ENCODE assay signal across 8 cellular contexts in the genomic region with DNA sequence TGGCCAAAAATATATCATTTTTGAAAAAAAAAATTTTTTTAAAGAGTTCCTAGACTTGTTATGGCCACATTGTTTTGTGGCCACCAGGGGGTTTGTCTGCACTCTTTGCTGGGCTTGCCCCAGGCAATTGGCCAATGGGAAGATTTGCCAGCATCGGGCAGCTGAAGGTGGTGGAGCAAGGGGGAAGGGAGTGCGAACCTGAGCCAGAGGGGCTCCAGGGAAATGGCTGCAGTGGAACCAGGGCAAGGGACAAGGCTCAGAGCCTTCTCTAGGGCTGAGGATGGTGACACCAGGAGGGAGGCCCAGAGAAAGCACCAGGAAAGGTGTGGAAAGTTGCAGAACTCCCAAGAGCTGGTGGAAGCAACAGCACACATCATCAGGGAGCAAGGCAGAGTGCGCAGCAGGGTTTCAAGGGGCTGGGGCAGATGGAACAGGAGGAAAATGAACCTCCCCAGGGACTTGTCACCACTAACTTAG. TPM values are rescaled to one million over a fixed set of nuclear protein-coding genes. Genes with fewer than 3 reads are reported as not detected.
DNase-seq lines count a peak whose midpoint lies in the region; ATAC-seq and TF ChIP-seq lines count a peak whose summit lies in the region.

No MANE protein-coding gene starts in this region.

- WGBS in esophagus squamous epithelium, 2 donors: 61 to 63% methylated on average over 3 of the region's 3 CpGs
- no CpG with 5 or more reads among the region's 3 CpGs for WGBS in trophoblast cell (ENCODE audit: extremely low coverage, insufficient coverage, insufficient read length)

- no peaks in the 10 kb centered on the region for H3K9me3 Mint-ChIP-seq in activated naive CD8-positive, alpha-beta T cell treated with anti-CD3 and anti-CD28 coated beads, Interleukin-2, amount 10 ng/mL, durations not matched to agents 7 days and 5 days
- H3K9me3 Mint-ChIP-seq in activated naive CD8-positive, alpha-beta T cell treated with anti-CD3 and anti-CD28 coated beads, Interleukin-2, amount 50 U/mL, for 24 hours: no peaks in the 10 kb centered on the region

- no peak overlapping the region for H3K4ac ChIP-seq in trophoblast cell (ENCODE audit: low read depth, low read length)

- H3K27me3 ChIP-seq in esophagus squamous epithelium (no peaks in the 10 kb centered on the region), trophoblast cell (ENCODE audit: insufficient read depth, low read length) (no peaks in the 10 kb centered on the region)

- H3K9ac ChIP-seq in trophoblast cell (ENCODE audit: low read length): no peak overlapping the region

- H3K27me3 Mint-ChIP-seq in activated naive CD8-positive, alpha-beta T cell treated with anti-CD3 and anti-CD28 coated beads, Interleukin-2, amount 10 ng/mL, durations not matched to agents 7 days and 5 days: peaks cover 12% of the 10 kb centered on the region
- no peaks in the 10 kb centered on the region for H3K27me3 Mint-ChIP-seq in activated naive CD8-positive, alpha-beta T cell treated with anti-CD3 and anti-CD28 coated beads, Interleukin-2, amount 50 U/mL, for 24 hours

- no peaks in the 10 kb centered on the region for H3K9me3 ChIP-seq in esophagus squamous epithelium
- peaks cover 2% of the 10 kb centered on the region for H3K9me3 ChIP-seq in trophoblast cell (ENCODE audit: insufficient read depth, low read depth, low read length)

- peak overlapping the region; percentile 46 for H3K27ac Mint-ChIP-seq in activated naive CD8-positive, alpha-beta T cell treated with anti-CD3 and anti-CD28 coated beads, Interleukin-2, amount 10 ng/mL, durations not matched to agents 7 days and 5 days
- no peak overlapping the region for H3K27ac Mint-ChIP-seq in activated naive CD8-positive, alpha-beta T cell treated with anti-CD3 and anti-CD28 coated beads, Interleukin-2, amount 50 U/mL, for 24 hours

- H3K27ac ChIP-seq in esophagus squamous epithelium (no peak overlapping the region), trophoblast cell (ENCODE audit: low read depth, low read length) (no peak overlapping the region)

- no peak overlapping the region for H3K18ac ChIP-seq in trophoblast cell (ENCODE audit: low read length)

- H4K8ac ChIP-seq in trophoblast cell (ENCODE audit: low read depth, low read length): peak overlapping the region; percentile 3

- no peak overlapping the region for H2BK120ac ChIP-seq in trophoblast cell (ENCODE audit: insufficient read depth, low read length, poor library complexity)

- H3K4me3 ChIP-seq in esophagus squamous epithelium (no peak overlapping the region), trophoblast cell (ENCODE audit: low read depth, low read length) (no peak overlapping the region)

- H3K4me3 Mint-ChIP-seq in activated naive CD8-positive, alpha-beta T cell treated with anti-CD3 and anti-CD28 coated beads, Interleukin-2, amount 10 ng/mL, durations not matched to agents 7 days and 5 days: no peak overlapping the region
- no peak overlapping the region for H3K4me3 Mint-ChIP-seq in activated naive CD8-positive, alpha-beta T cell treated with anti-CD3 and anti-CD28 coated beads, Interleukin-2, amount 50 U/mL, for 24 hours

- H2BK12ac ChIP-seq in trophoblast cell (ENCODE audit: low read length): peak overlapping the region; percentile 8

- ATAC-seq in activated naive CD8-positive, alpha-beta T cell treated with anti-CD3 and anti-CD28 coated beads, Interleukin-2, amount 10 ng/mL, durations not matched to agents 7 days and 5 days (ENCODE audit: low read depth): no peak
- no peak for ATAC-seq in activated naive CD8-positive, alpha-beta T cell treated with anti-CD3 and anti-CD28 coated beads, Interleukin-2, amount 50 U/mL, for 24 hours
- no peak for ATAC-seq in HG03378 (IDR thresholded peaks at IDR 0.05; ENCODE audit: unreplicated experiment)

- intact Hi-C loops in esophagus squamous epithelium (cut with DNase I) (no loop called here), posterior vena cava (cut with DNase I) (no loop called here)

- peak in 4 of 6 experiments; percentile 17 to 47 (median 42) for TF ChIP-seq CTCF in esophagus squamous epithelium (IDR thresholded peaks at IDR 0.05)

- H2AFZ ChIP-seq in trophoblast cell (ENCODE audit: insufficient read depth, low read length, poor library complexity): no peak overlapping the region

- H3K36me3 ChIP-seq in esophagus squamous epithelium (no peaks in the 10 kb centered on the region), trophoblast cell (ENCODE audit: control insufficient read depth in 1 of 2, insufficient read depth in 2 of 2, low read length in 2 of 2) (no peaks in the 10 kb centered on the region)

- no peak overlapping the region for H3K4me2 ChIP-seq in trophoblast cell (ENCODE audit: low read length)

- H3K23ac ChIP-seq in trophoblast cell (ENCODE audit: low read length): no peak overlapping the region

- H3K79me1 ChIP-seq in trophoblast cell (ENCODE audit: low read length): peaks cover 10% of the 10 kb centered on the region

- H2AK5ac ChIP-seq in trophoblast cell (ENCODE audit: low read length): no peak overlapping the region

- H4K12ac ChIP-seq in trophoblast cell (ENCODE audit: low read depth, low read length): no peak overlapping the region

- H3K4me1 Mint-ChIP-seq in activated naive CD8-positive, alpha-beta T cell treated with anti-CD3 and anti-CD28 coated beads, Interleukin-2, amount 10 ng/mL, durations not matched to agents 7 days and 5 days: peaks cover 5% of the 10 kb centered on the region
- peaks cover 19% of the 10 kb centered on the region for H3K4me1 Mint-ChIP-seq in activated naive CD8-positive, alpha-beta T cell treated with anti-CD3 and anti-CD28 coated beads, Interleukin-2, amount 50 U/mL, for 24 hours

- H3K14ac ChIP-seq in trophoblast cell (ENCODE audit: low read length): no peak overlapping the region

- no peaks in the 10 kb centered on the region for H3K79me2 ChIP-seq in trophoblast cell (ENCODE audit: control insufficient read depth, insufficient read depth, low read length, poor library complexity)

- peaks cover 0 to 4% (median 0%) of the 10 kb centered on the region in 3 donors for H3K4me1 ChIP-seq in esophagus squamous epithelium
- peaks cover 11 to 25% of the 10 kb centered on the region in 2 experiments for H3K4me1 ChIP-seq in trophoblast cell (ENCODE audit: control insufficient read depth in 1 of 2, insufficient read depth in 2 of 2, low read length in 2 of 2)

- H4K91ac ChIP-seq in trophoblast cell (ENCODE audit: low read depth, low read length): peak overlapping the region; percentile 7

- no peak for TF ChIP-seq POLR2A in esophagus squamous epithelium (IDR thresholded peaks at IDR 0.05)

- POLR2A ChIA-PET in activated naive CD8-positive, alpha-beta T cell treated with anti-CD3 and anti-CD28 coated beads, Interleukin-2, amount 10 ng/mL, durations not matched to agents 7 days and 5 days (lab: Charles Lee): interaction anchor here (0.7 kb wide), 1 partner anchor 121 kb away, joined by 3 read pairs; no protein-coding TSS in a partner anchor

- no peak overlapping the region for H2BK5ac ChIP-seq in trophoblast cell (ENCODE audit: low read depth, low read length, poor library complexity)

- no peak for DNase-seq in activated naive CD8-positive, alpha-beta T cell treated with anti-CD3 and anti-CD28 coated beads, Interleukin-2, amount 10 ng/mL, durations not matched to agents 7 days and 5 days
- DNase-seq in activated naive CD8-positive, alpha-beta T cell treated with anti-CD3 and anti-CD28 coated beads, Interleukin-2, amount 50 U/mL, for 24 hours: no peak
- DNase-seq in OCI-M1 (lab: John Stamatoyannopoulos, UW) (peak; percentile 76), esophagus squamous epithelium (lab: John Stamatoyannopoulos, UW) (no peak), trophoblast cell (peak in 1 of 2 donors; percentile 68), posterior vena cava (ENCODE audit: low spot score) (no peak), GM19238 (ENCODE audit: insufficient read length, low spot score) (no peak)

- peaks cover 2% of the 10 kb centered on the region for H3K36me3 Mint-ChIP-seq in activated naive CD8-positive, alpha-beta T cell treated with anti-CD3 and anti-CD28 coated beads, Interleukin-2, amount 10 ng/mL, durations not matched to agents 7 days and 5 days
- no peaks in the 10 kb centered on the region for H3K36me3 Mint-ChIP-seq in activated naive CD8-positive, alpha-beta T cell treated with anti-CD3 and anti-CD28 coated beads, Interleukin-2, amount 50 U/mL, for 24 hours (ENCODE audit: low read depth)

RNA-seq across cellular contexts. Expression of gene CMIP, which starts 15.5 kb away (rescaled TPM):
- total RNA-seq in activated naive CD8-positive, alpha-beta T cell treated with anti-CD3 and anti-CD28 coated beads, Interleukin-2, amount 10 ng/mL, durations not matched to agents 7 days and 5 days: 10 to 100 TPM; 65.4 to 76.7 TPM
- 10 to 100 TPM; 17.1 to 60.5 (median 39.7) TPM for total RNA-seq in esophagus squamous epithelium
- 78.7 and 79.2 TPM in 2 replicates for polyA plus RNA-seq in trophoblast cell (2013)
- 10 to 100 TPM; 38.2 to 45.2 TPM for total RNA-seq in posterior vena cava
